ENCODE assay signal across 1 cellular context in genomic region chr3:193446975-193447602, GRCh38.
A peak's percentile ranks its signal among the peaks of the same experiment; 100 is the strongest.
TF ChIP-seq lines count a peak whose summit lies in the region.

No MANE protein-coding gene starts in this region.

TF ChIP-seq in K562, 482 proteins besides CTCF, POLR2A, EP300 and RAD21 (continued from another document):
- TF ChIP-seq PBX2 (CRISPR knock-in tag; IDR thresholded peaks at IDR 0.05; ENCODE audit: low read depth) (no peak), PBX2 (tag; conservative IDR thresholded peaks at IDR 0.05; ENCODE audit: low read depth) (peak; percentile 63)
